ENCODE assay signal across 14 cellular contexts in the genomic region with DNA sequence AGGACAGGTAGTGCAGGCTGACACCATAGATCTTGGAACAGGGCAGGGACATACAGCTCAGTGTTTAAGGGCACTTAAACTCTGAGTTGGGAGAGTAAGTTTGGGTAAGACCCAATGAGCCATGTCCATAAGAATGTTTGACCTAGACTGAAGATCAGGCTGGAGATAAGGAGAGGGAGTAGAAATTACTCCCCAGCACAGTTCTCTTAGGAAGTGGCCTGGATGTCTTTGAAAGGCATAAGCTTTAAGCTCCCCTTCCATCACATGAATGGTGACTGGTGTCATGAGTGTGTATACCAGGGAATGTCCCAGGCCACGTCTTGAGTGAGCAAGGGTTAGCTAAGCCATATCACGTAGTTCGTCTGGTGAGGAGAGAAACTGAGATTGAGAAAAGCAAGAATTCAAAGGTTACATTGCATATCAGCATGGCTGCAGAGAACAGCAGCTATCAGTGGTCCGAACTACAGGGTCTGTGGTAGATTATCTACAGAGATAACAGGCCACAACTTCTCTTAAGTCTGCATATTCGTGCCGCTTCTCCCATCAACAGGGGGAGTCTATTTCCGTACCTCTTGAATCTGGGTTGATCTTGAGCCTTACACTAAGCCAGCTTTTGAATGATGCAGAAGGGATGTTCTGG.
A peak's percentile ranks its signal among the peaks of the same experiment; 100 is the strongest.
DNase-seq lines count a peak whose midpoint lies in the region; ATAC-seq and TF ChIP-seq lines count a peak whose summit lies in the region.
"Had no signal": no experiment of that assay in that cellular context is flagged by ENCODE, and none has a peak within 500 bp of the region (broad histone marks: within the 10 kb centered on the region; RNA-seq: fewer than 3 reads in every experiment).

No MANE protein-coding gene starts in this region.

- H4K20me1 ChIP-seq in hepatocyte (ENCODE audit: insufficient read depth, poor library complexity, severe bottlenecking) = no peaks in the 10 kb centered on the region

- POLR2A ChIA-PET in HEK293T (lab: Yijun Ruan, JAX) = no interaction called here

- TF ChIP-seq CTCF in RWPE2 (IDR thresholded peaks at IDR 0.05; ENCODE audit: poor library complexity, severe bottlenecking) (no peak), hepatocyte (IDR thresholded peaks at IDR 0.05; ENCODE audit: poor library complexity) (no peak), stomach (IDR thresholded peaks at IDR 0.05) (no peak)

- H3K4me2 ChIP-seq in hepatocyte = no peak overlapping the region

- intact Hi-C loops in stomach (cut with DNase I; ENCODE audit: low total_unique reads) = no loop called here

- DNase-seq in RWPE2 (ENCODE audit: low spot score) (no peak), hepatocyte (ENCODE audit: low spot score) (no peak), stomach (no peak), HEK293T (ENCODE audit: extremely low spot score) (no peak), NCI-H82 (lab: John Stamatoyannopoulos, UW) (no peak), DMS114 treated with DMSO at 0.1 percent for 48 hours (lab: John Stamatoyannopoulos, UW; ENCODE audit: unreplicated experiment) (no peak)
- DNase-seq: activated naive CD4-positive, alpha-beta T cell treated with anti-CD3 and anti-CD28 coated beads, Interleukin-2, amount 10 ng/mL, durations not matched to agents 7 days and 5 days; BE2C; effector CD4-positive, alpha-beta T cell; NCI-H2029 treated with DMSO at 0.1 percent for 48 hours; SHP77 treated with DMSO at 0.1 percent for 48 hours had no signal

- no peak overlapping the region for H3K4me3 ChIP-seq in HUES48 (ENCODE audit: low read depth, low read length)
- H3K4me3 ChIP-seq in RWPE2 (ENCODE audit: severe bottlenecking) = no peak overlapping the region
- no peak overlapping the region for H3K4me3 ChIP-seq in hepatocyte
- no peak overlapping the region for H3K4me3 ChIP-seq in stomach
- H3K4me3 ChIP-seq: skin epidermis had no signal

- H3K27me3 ChIP-seq in HUES48 (ENCODE audit: control insufficient read depth, insufficient read depth, low read length) (no peaks in the 10 kb centered on the region), RWPE2 (ENCODE audit: insufficient read depth, poor library complexity, severe bottlenecking) (no peaks in the 10 kb centered on the region), hepatocyte (no peaks in the 10 kb centered on the region), stomach (no peaks in the 10 kb centered on the region)
- H3K27me3 ChIP-seq: BE2C had no signal

- no peaks in the 10 kb centered on the region for H3K79me2 ChIP-seq in hepatocyte

- H3K9me3 ChIP-seq in HUES48 (ENCODE audit: control insufficient read depth, insufficient read depth, low read length) = no peaks in the 10 kb centered on the region
- no peaks in the 10 kb centered on the region for H3K9me3 ChIP-seq in RWPE2 (ENCODE audit: severe bottlenecking)
- H3K9me3 ChIP-seq in hepatocyte (ENCODE audit: low read depth) = no peaks in the 10 kb centered on the region
- H3K9me3 ChIP-seq in stomach = no peaks in the 10 kb centered on the region
- H3K9me3 ChIP-seq: BE2C had no signal

- TF ChIP-seq POLR2A in stomach (IDR thresholded peaks at IDR 0.05) = no peak

- WGBS in hepatocyte (ENCODE audit: low lambda C conversion rate, missing lambda C conversion rate) = 48% methylated on average over 7 of the region's 7 CpGs
- WGBS in stomach, 5 donors = 52 to 62% (median 54%) methylated on average over 7 of the region's 7 CpGs

- H3K9me2 ChIP-seq in hepatocyte (replicated peaks; ENCODE audit: insufficient read depth) = no peaks in the 10 kb centered on the region

- H3K4me1 ChIP-seq in HUES48 (ENCODE audit: control insufficient read depth, insufficient read depth, low read length) (no peaks in the 10 kb centered on the region; the same call in 1 of the 2 replicates), RWPE2 (ENCODE audit: insufficient read depth, poor library complexity, severe bottlenecking) (peaks cover 66% of the 10 kb centered on the region), hepatocyte (ENCODE audit: insufficient read depth) (peaks cover 86% of the 10 kb centered on the region), stomach (peaks cover 33 to 84% (median 65%) of the 10 kb centered on the region in 4 donors)
- H3K4me1 ChIP-seq: BE2C had no signal

- no peak for TF ChIP-seq EP300 in stomach (IDR thresholded peaks at IDR 0.05)

- CTCF ChIA-PET in HEK293T (lab: Yijun Ruan, JAX) = no interaction called here

- H3K9ac ChIP-seq in HUES48 (ENCODE audit: low read depth, low read length) = no peak overlapping the region

- H3K27ac ChIP-seq in HUES48 (ENCODE audit: low read depth, low read length) (peak overlapping the region; percentile 44), RWPE2 (ENCODE audit: poor library complexity, severe bottlenecking) (peak overlapping the region; percentile 68), hepatocyte (peak overlapping the region; percentile 97), stomach (peak overlapping the region; percentile 73 to 92 (median 84))
- H3K27ac ChIP-seq: skin epidermis had no signal

- ATAC-seq in RWPE2 (ENCODE audit: low read depth) (no peak), HG03469 (IDR thresholded peaks at IDR 0.05; ENCODE audit: unreplicated experiment) (no peak)

- H3K36me3 ChIP-seq in HUES48 (ENCODE audit: control insufficient read depth, insufficient read depth, low read length) (no peaks in the 10 kb centered on the region), RWPE2 (ENCODE audit: low read depth) (no peaks in the 10 kb centered on the region), hepatocyte (replicated peaks; ENCODE audit: insufficient read depth, low read depth) (no peaks in the 10 kb centered on the region), stomach (no peaks in the 10 kb centered on the region)
- H3K36me3 ChIP-seq: BE2C had no signal

- no peak overlapping the region for H2AFZ ChIP-seq in hepatocyte

TF ChIP-seq in HEK293T, 16 proteins besides CTCF, POLR2A, EP300 and RAD21:
- TF ChIP-seq SP1 (IDR thresholded peaks at IDR 0.05) (no peak), FOXK2 (IDR thresholded peaks at IDR 0.05) (no peak)
TF ChIP-seq in HEK293T: peak in this region for 0.

Comparison
In these comparisons a context has a peak if more than half of its experiments do, and no peak if none do; other contexts are left out.
1. H3K27ac ChIP-seq: peak in every context shown above with its lines; median percentile 97 in hepatocyte; 84 in stomach; 68 in RWPE2; 44 in HUES48.